In the genomic region with DNA sequence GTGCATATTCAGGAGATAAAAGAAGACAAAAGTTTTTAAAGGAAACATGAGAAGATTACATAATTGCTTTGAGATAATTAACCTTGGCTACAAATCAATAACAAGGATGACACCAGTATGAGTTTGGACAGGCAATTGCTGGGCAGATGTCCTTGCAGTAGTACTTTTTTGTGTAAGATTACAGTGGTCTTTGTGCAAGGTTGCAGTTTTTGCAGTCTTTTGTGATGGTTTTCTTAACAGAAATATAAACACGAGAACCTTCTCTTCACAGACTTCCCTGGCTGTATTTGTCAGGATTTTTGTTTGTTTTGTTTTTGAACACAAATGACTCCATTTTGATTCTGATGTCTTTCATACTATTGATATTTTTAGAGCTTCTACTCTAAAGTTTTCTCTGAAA, we compare ENCODE assay signal across 33 cellular contexts.
"Had no signal": no experiment of that assay in that cellular context is flagged by ENCODE, and none has a peak within 500 bp of the region (broad histone marks: within the 10 kb centered on the region; RNA-seq: fewer than 3 reads in every experiment).

No MANE protein-coding gene starts in this region.

- FAIRE-seq: TTC549 had no signal

- H3K9me3 ChIP-seq: Peyer's patch had no signal

- H3K4me3 Mint-ChIP-seq: activated CD4-positive, alpha-beta T cell treated with anti-CD3 and anti-CD28 coated beads, Interleukin-2, amount 10 ng/mL, durations not matched to agents 7 days and 5 days; activated CD8-positive, alpha-beta T cell treated with anti-CD3 and anti-CD28 coated beads, Interleukin-2, amount 10 ng/mL, durations not matched to agents 7 days and 5 days; activated naive CD8-positive, alpha-beta T cell treated with anti-CD3 and anti-CD28 coated beads for 36 hours; activated T-cell treated with anti-CD3 and anti-CD28 coated beads, Interleukin-2, amount 50 U/mL, for 4 hours; activated T-helper 1 cell treated with anti-CD3 and anti-CD28 coated beads, Interleukin-12 subunit alpha, Interleukin-12 subunit beta, Interleukin-2, Interleukin-4 antibody, amounts not matched to agents 30 ng/mL and 10 ng/mL and 1 ng/mL, durations not matched to agents 14 hours and 24 hours and 36 hours; T-helper 1 cell treated with Interleukin-12 subunit alpha and Interleukin-12 subunit beta and Interleukin-4 antibody, amounts not matched to agents 30 μg/mL and 1 μg/mL, for 36 hours; T-helper 2 cell treated with Interferon-gamma antibody and Interleukin-4, amounts not matched to agents 5 μg/mL and 100 μg/mL, for 36 hours had no signal

- ATAC-seq: activated CD8-positive, alpha-beta T cell treated with anti-CD3 and anti-CD28 coated beads, Interleukin-2, amount 10 ng/mL, durations not matched to agents 7 days and 5 days; PC-3 had no signal

- H3K4me3 ChIP-seq: Peyer's patch had no signal

- H3K4me1 Mint-ChIP-seq: activated CD4-positive, alpha-beta T cell treated with anti-CD3 and anti-CD28 coated beads, Interleukin-2, amount 10 ng/mL, durations not matched to agents 7 days and 5 days; activated naive CD8-positive, alpha-beta T cell treated with anti-CD3 and anti-CD28 coated beads for 36 hours had no signal

- H3K36me3 Mint-ChIP-seq: activated naive CD8-positive, alpha-beta T cell treated with anti-CD3 and anti-CD28 coated beads for 36 hours had no signal

- DNase-seq: activated CD4-positive, alpha-beta T cell treated with anti-CD3 and anti-CD28 coated beads, Interleukin-2, amount 10 ng/mL, durations not matched to agents 7 days and 5 days; activated CD4-positive, alpha-beta T cell treated with anti-CD3 and anti-CD28 coated beads, Interleukin-2, amount 50 U/mL, for 48 hours; activated CD8-positive, alpha-beta T cell treated with anti-CD3 and anti-CD28 coated beads, Interleukin-2, amount 10 ng/mL, durations not matched to agents 7 days and 5 days; activated effector memory CD4-positive, alpha-beta T cell treated with anti-CD3 and anti-CD28 coated beads, Interleukin-2, amount 50 U/mL, for 16 hours; activated naive CD4-positive, alpha-beta T cell; activated naive CD4-positive, alpha-beta T cell treated with anti-CD3 and anti-CD28 coated beads, Interleukin-2, amount 50 U/mL, for 16 hours; activated naive CD8-positive, alpha-beta T cell treated with anti-CD3 and anti-CD28 coated beads for 36 hours; activated T-cell treated with anti-CD3 and anti-CD28 coated beads, Interleukin-2, amount 50 U/mL, for 4 hours; amniotic stem cell; aorta; brain microvascular endothelial cell; central memory CD4-positive, alpha-beta T cell; MM.1S; MV-4-11; NCI-H1092; NCI-H1436 treated with DMSO at 0.1 percent for 48 hours; NCI-H187 treated with DMSO at 0.1 percent for 48 hours; NCI-H2081; NCI-H2171 treated with DMSO at 0.1 percent for 48 hours; NCI-H2227 treated with DMSO at 0.1 percent for 48 hours; NCI-H446; NCI-H510A treated with DMSO at 0.1 percent for 48 hours; NCI-H526 treated with DMSO at 0.1 percent for 48 hours; NK-92 treated with Interleukin-12 subunit alpha and Interleukin-12 subunit beta, amount 100 ng/mL, for 24 hours; PC-3; Peyer's patch; RPMI8226; SIG-M5 had no signal

- H3K27ac ChIP-seq: brain microvascular endothelial cell, KMS-11, Peyer's patch had no signal

- H3K4me1 ChIP-seq: Peyer's patch had no signal

- H3K4me2 ChIP-seq: KMS-11 had no signal

- H3K27me3 ChIP-seq: brain microvascular endothelial cell, Peyer's patch had no signal

- H3K27ac Mint-ChIP-seq: activated CD4-positive, alpha-beta T cell treated with anti-CD3 and anti-CD28 coated beads, Interleukin-2, amount 10 ng/mL, durations not matched to agents 7 days and 5 days; activated CD8-positive, alpha-beta T cell treated with anti-CD3 and anti-CD28 coated beads, Interleukin-2, amount 10 ng/mL, durations not matched to agents 7 days and 5 days; activated naive CD8-positive, alpha-beta T cell treated with anti-CD3 and anti-CD28 coated beads for 36 hours; activated T-helper 1 cell treated with anti-CD3 and anti-CD28 coated beads, Interleukin-12 subunit alpha, Interleukin-12 subunit beta, Interleukin-2, Interleukin-4 antibody, amounts not matched to agents 30 ng/mL and 10 ng/mL and 1 ng/mL, durations not matched to agents 14 hours and 24 hours and 36 hours; T-helper 1 cell treated with Interleukin-12 subunit alpha and Interleukin-12 subunit beta and Interleukin-4 antibody, amounts not matched to agents 30 μg/mL and 1 μg/mL, for 36 hours; T-helper 2 cell treated with Interferon-gamma antibody and Interleukin-4, amounts not matched to agents 5 μg/mL and 100 μg/mL, for 36 hours had no signal

- H3K9me3 Mint-ChIP-seq: activated CD4-positive, alpha-beta T cell treated with anti-CD3 and anti-CD28 coated beads, Interleukin-2, amount 10 ng/mL, durations not matched to agents 7 days and 5 days; activated naive CD8-positive, alpha-beta T cell treated with anti-CD3 and anti-CD28 coated beads for 36 hours; activated T-cell treated with anti-CD3 and anti-CD28 coated beads, Interleukin-2, amount 50 U/mL, for 4 hours; activated T-helper 1 cell treated with anti-CD3 and anti-CD28 coated beads, Interleukin-12 subunit alpha, Interleukin-12 subunit beta, Interleukin-2, Interleukin-4 antibody, amounts not matched to agents 30 ng/mL and 10 ng/mL and 1 ng/mL, durations not matched to agents 14 hours and 24 hours and 36 hours; T-helper 1 cell treated with Interleukin-12 subunit alpha and Interleukin-12 subunit beta and Interleukin-4 antibody, amounts not matched to agents 30 μg/mL and 1 μg/mL, for 36 hours; T-helper 2 cell treated with Interferon-gamma antibody and Interleukin-4, amounts not matched to agents 5 μg/mL and 100 μg/mL, for 36 hours had no signal

- H3K36me3 ChIP-seq: brain microvascular endothelial cell, Peyer's patch had no signal

- H3K9ac ChIP-seq: KMS-11 had no signal
